ENCODE assay signal across 8 cellular contexts in the genomic region with DNA sequence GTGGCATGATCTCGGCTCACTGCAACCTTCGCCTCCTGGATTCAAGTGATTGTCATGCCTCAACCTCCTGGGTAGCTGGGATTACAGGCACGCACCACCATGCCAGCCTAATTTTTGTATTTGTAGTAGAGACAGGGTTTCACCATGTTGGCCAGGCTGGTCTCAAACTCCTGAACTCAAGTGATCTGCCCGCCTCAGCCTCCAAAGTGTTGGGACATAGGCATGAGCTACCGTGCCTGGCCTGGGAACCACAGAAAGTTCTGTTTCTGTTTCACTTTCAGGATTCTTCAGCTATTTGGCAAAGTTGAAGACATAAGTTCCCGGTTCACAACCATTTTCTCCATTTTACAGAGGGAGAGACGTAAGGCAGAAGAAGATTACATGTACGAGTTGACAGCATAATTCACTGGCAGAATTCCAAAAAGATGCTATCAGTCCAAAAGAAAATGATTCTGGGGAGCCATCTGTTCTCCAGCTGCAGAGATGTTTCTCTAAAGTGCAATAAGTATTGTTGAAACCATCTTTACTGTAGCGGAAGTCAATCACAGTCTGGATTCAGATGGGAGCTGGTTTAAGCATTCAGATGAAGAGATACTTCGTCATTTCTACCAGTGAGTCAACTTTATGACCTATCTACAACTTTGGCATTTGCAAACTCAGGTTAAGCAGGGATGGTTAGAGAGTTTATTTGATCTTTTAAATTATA. TPM values are rescaled to one million over a fixed set of nuclear protein-coding genes. Genes with fewer than 3 reads are reported as not detected.
DNase-seq lines count a peak whose midpoint lies in the region; ATAC-seq, FAIRE-seq and TF ChIP-seq lines count a peak whose summit lies in the region.

No MANE protein-coding gene starts in this region.

- peaks cover 9% of the 10 kb centered on the region for H3K4me1 ChIP-seq in CD4-positive, CD25-positive, alpha-beta regulatory T cell (ENCODE audit: control insufficient read depth, insufficient read depth, low read length, poor library complexity, severe bottlenecking)
- no peaks in the 10 kb centered on the region for H3K4me1 ChIP-seq in Karpas-422 (ENCODE audit: low read length)
- peaks cover 0 to 7% of the 10 kb centered on the region in 2 donors for H3K4me1 ChIP-seq in naive thymus-derived CD4-positive, alpha-beta T cell (ENCODE audit: control insufficient read depth in 2 of 2, insufficient read depth in 2 of 2, low read length in 2 of 2)

- peak overlapping the region; percentile 51 to 72 (median 63) for H3K4me3 Mint-ChIP-seq in CD4-positive, CD25-positive, alpha-beta regulatory T cell
- peak overlapping the region; percentile 8 to 78 (median 64) for H3K4me3 Mint-ChIP-seq in naive thymus-derived CD4-positive, alpha-beta T cell

- DNase-seq in CD4-positive, CD25-positive, alpha-beta regulatory T cell: peak in 2 of 3 donors; percentile 8 to 84
- DNase-seq in Karpas-422 (no peak), frontal cortex (ENCODE audit: low spot score in 2 of 2) (no peak), dorsolateral prefrontal cortex (no peak)
- peak; percentile 32 for DNase-seq in activated naive CD4-positive, alpha-beta T cell treated with anti-CD3 and anti-CD28 coated beads, Interleukin-2, amount 50 U/mL, for 16 hours
- peak in 4 of 9 donors; percentile 12 to 31 (median 16) for DNase-seq in naive thymus-derived CD4-positive, alpha-beta T cell
- DNase-seq in effector CD8-positive, alpha-beta T cell (lab: John Stamatoyannopoulos, UW): no peak

- no peaks in the 10 kb centered on the region for H4K20me1 ChIP-seq in Karpas-422 (ENCODE audit: insufficient read depth, low read depth, low read length)

- no peak overlapping the region for H3K27ac ChIP-seq in CD4-positive, CD25-positive, alpha-beta regulatory T cell (ENCODE audit: insufficient read depth, low read length, poor library complexity, severe bottlenecking)
- H3K27ac ChIP-seq in Karpas-422 (ENCODE audit: low read length) (no peak overlapping the region), dorsolateral prefrontal cortex (no peak overlapping the region)
- peak overlapping the region; percentile 3 for H3K27ac ChIP-seq in naive thymus-derived CD4-positive, alpha-beta T cell (ENCODE audit: low read depth, low read length)

- POLR2A ChIA-PET in naive thymus-derived CD4-positive, alpha-beta T cell (lab: Charles Lee): interaction anchor here (0.5 to 1.6 kb wide), 5 partner anchors 8 to 1243 kb away, joined by 3 to 8 read pairs (median 3); no protein-coding TSS in a partner anchor

- intact Hi-C loops in naive thymus-derived CD4-positive, alpha-beta T cell (cut with micrococcal nuclease): loop anchor here in 1 of 2 donors (1.0 kb wide), 1 partner anchor 9 kb away; a partner anchor contains a TSS
- intact Hi-C loops in dorsolateral prefrontal cortex (cut with DNase I): no loop called here

- no peaks in the 10 kb centered on the region for H3K27me3 ChIP-seq in CD4-positive, CD25-positive, alpha-beta regulatory T cell (ENCODE audit: control insufficient read depth, insufficient read depth, low read length)
- H3K27me3 ChIP-seq in Karpas-422 (ENCODE audit: low read length): no peaks in the 10 kb centered on the region
- H3K27me3 ChIP-seq in naive thymus-derived CD4-positive, alpha-beta T cell (ENCODE audit: control insufficient read depth in 2 of 2, insufficient read depth in 2 of 2, low read length in 2 of 2): no peaks in the 10 kb centered on the region
- no peaks in the 10 kb centered on the region for H3K27me3 ChIP-seq in dorsolateral prefrontal cortex

- H3K79me2 ChIP-seq in Karpas-422 (ENCODE audit: low read length): no peaks in the 10 kb centered on the region

- no peaks in the 10 kb centered on the region for H3K9me3 ChIP-seq in CD4-positive, CD25-positive, alpha-beta regulatory T cell (ENCODE audit: control insufficient read depth in 2 of 2, low read length in 2 of 2)
- no peaks in the 10 kb centered on the region for H3K9me3 ChIP-seq in Karpas-422 (ENCODE audit: low read length)
- no peaks in the 10 kb centered on the region for H3K9me3 ChIP-seq in naive thymus-derived CD4-positive, alpha-beta T cell (ENCODE audit: control insufficient read depth in 2 of 3, low read length in 3 of 3)

- H3K9ac ChIP-seq in Karpas-422 (ENCODE audit: low read length): no peak overlapping the region; the same call in 1 of the 2 replicates

- H3K9me2 ChIP-seq in Karpas-422 (replicated peaks; ENCODE audit: insufficient read depth, low read length): no peaks in the 10 kb centered on the region

- CTCF ChIA-PET in naive thymus-derived CD4-positive, alpha-beta T cell (lab: Charles Lee): no interaction called here

- peak overlapping the region; percentile 8; the same call in 1 of the 2 replicates for H2AFZ ChIP-seq in Karpas-422 (ENCODE audit: low read length)

- no peaks in the 10 kb centered on the region for H3K36me3 Mint-ChIP-seq in CD4-positive, CD25-positive, alpha-beta regulatory T cell
- peaks cover 0 to 7% (median 0%) of the 10 kb centered on the region in 5 donors for H3K36me3 Mint-ChIP-seq in naive thymus-derived CD4-positive, alpha-beta T cell

- no peak for TF ChIP-seq CTCF in dorsolateral prefrontal cortex (IDR thresholded peaks at IDR 0.05 in 54 of 56, conservative IDR thresholded peaks at IDR 0.05 in 2 of 56; ENCODE audit: low read depth in 1 of 56, partially characterized antibody in 56 of 56)

- H3K27ac Mint-ChIP-seq in CD4-positive, CD25-positive, alpha-beta regulatory T cell: peak overlapping the region in 2 of 3 donors; percentile 38 to 83
- H3K27ac Mint-ChIP-seq in naive thymus-derived CD4-positive, alpha-beta T cell: peak overlapping the region in 7 of 9 donors; percentile 30 to 79 (median 60)

- peak overlapping the region; percentile 32 for H3K4me2 ChIP-seq in Karpas-422 (ENCODE audit: low read depth, low read length, poor library complexity, severe bottlenecking)

- H3K4me1 Mint-ChIP-seq in CD4-positive, CD25-positive, alpha-beta regulatory T cell: peaks cover 7 to 12% (median 10%) of the 10 kb centered on the region in 4 donors
- H3K4me1 Mint-ChIP-seq in naive thymus-derived CD4-positive, alpha-beta T cell: peaks cover 0 to 17% (median 9%) of the 10 kb centered on the region in 7 donors

- peak overlapping the region; percentile 85 for H3K4me3 ChIP-seq in CD4-positive, CD25-positive, alpha-beta regulatory T cell (ENCODE audit: low read depth, low read length)
- H3K4me3 ChIP-seq in Karpas-422 (ENCODE audit: low read length) (no peak overlapping the region), dorsolateral prefrontal cortex (peak overlapping the region in 2 of 59 donors; percentile 12 to 17)
- no peak overlapping the region for H3K4me3 ChIP-seq in naive thymus-derived CD4-positive, alpha-beta T cell (ENCODE audit: low read length)

- FAIRE-seq in frontal cortex (lab: Jason Lieb, UNC): no peak

- peaks cover 0 to 1% (median 0%) of the 10 kb centered on the region in 7 donors for H3K9me3 Mint-ChIP-seq in CD4-positive, CD25-positive, alpha-beta regulatory T cell
- peaks cover 0 to 5% (median 0%) of the 10 kb centered on the region in 11 donors for H3K9me3 Mint-ChIP-seq in naive thymus-derived CD4-positive, alpha-beta T cell

- no peaks in the 10 kb centered on the region for H3K27me3 Mint-ChIP-seq in CD4-positive, CD25-positive, alpha-beta regulatory T cell
- no peaks in the 10 kb centered on the region for H3K27me3 Mint-ChIP-seq in naive thymus-derived CD4-positive, alpha-beta T cell

- H3K36me3 ChIP-seq in CD4-positive, CD25-positive, alpha-beta regulatory T cell (ENCODE audit: control insufficient read depth, insufficient read depth, low read length): no peaks in the 10 kb centered on the region
- H3K36me3 ChIP-seq in Karpas-422 (ENCODE audit: insufficient read depth, low read length): no peaks in the 10 kb centered on the region
- H3K36me3 ChIP-seq in naive thymus-derived CD4-positive, alpha-beta T cell (ENCODE audit: control insufficient read depth in 2 of 3, insufficient read depth in 3 of 3, low read length in 3 of 3): no peaks in the 10 kb centered on the region

- peak; percentile 40 to 55 for ATAC-seq in CD4-positive, CD25-positive, alpha-beta regulatory T cell (ENCODE audit: low read depth in 2 of 2)
- peak; percentile 57 for ATAC-seq in naive thymus-derived CD4-positive, alpha-beta T cell
- no peak for ATAC-seq in GM18520 (IDR thresholded peaks at IDR 0.05; ENCODE audit: unreplicated experiment)

RNA-seq across cellular contexts. Expression of a gene that starts 8.1 kb away (rescaled TPM):
- total RNA-seq in CD4-positive, CD25-positive, alpha-beta regulatory T cell: 59.1 TPM
- 10 to 100 TPM; 68.5 to 84.9 (median 76.8) TPM for polyA plus RNA-seq in CD4-positive, CD25-positive, alpha-beta regulatory T cell
- 66.6 and 109 TPM in 2 replicates for total RNA-seq in Karpas-422 (2014; rRNA removed; shearing (Covaris generic); ENCODE audit: low replicate concordance)
- total RNA-seq in naive thymus-derived CD4-positive, alpha-beta T cell: 10 to 100 TPM; 61.1 to 98.4 (median 81.7) TPM
- polyA plus RNA-seq in naive thymus-derived CD4-positive, alpha-beta T cell: 10 to 100 TPM; 42.5 to 74.4 TPM
- total RNA-seq in frontal cortex (74.2 TPM), dorsolateral prefrontal cortex (10 to 100 TPM; 45.5 to 82.8 (median 62.9) TPM)

RNA-seq across cellular contexts. Expression of a gene that starts 39.6 kb away (rescaled TPM):
- total RNA-seq in CD4-positive, CD25-positive, alpha-beta regulatory T cell: 128 TPM
- polyA plus RNA-seq in CD4-positive, CD25-positive, alpha-beta regulatory T cell: 100 to 1,000 TPM; 113 to 141 (median 139) TPM
- 173 and 181 TPM in 2 replicates for total RNA-seq in Karpas-422 (2014; rRNA removed; shearing (Covaris generic); ENCODE audit: low replicate concordance)
- 100 to 1,000 TPM; 114 to 148 (median 141) TPM for total RNA-seq in naive thymus-derived CD4-positive, alpha-beta T cell
- polyA plus RNA-seq in naive thymus-derived CD4-positive, alpha-beta T cell: 100 to 1,000 TPM in 1 of 2 donors, 10 to 100 TPM in 1; 88.1 to 172 TPM
- total RNA-seq in frontal cortex (142 TPM), dorsolateral prefrontal cortex (100 to 1,000 TPM; 108 to 272 (median 159) TPM)

Comparison
In these comparisons a context has a peak if more than half of its experiments do, and no peak if none do; other contexts are left out.
1. DNase-seq: peak in CD4-positive, CD25-positive, alpha-beta regulatory T cell (2 of 3) and activated naive CD4-positive, alpha-beta T cell treated with anti-CD3 and anti-CD28 coated beads, Interleukin-2, amount 50 U/mL, for 16 hours (single experiment); none in Karpas-422 (single experiment), frontal cortex (0 of 2), effector CD8-positive, alpha-beta T cell (single experiment) and dorsolateral prefrontal cortex (0 of 10).